ENCODE assay signal across 16 cellular contexts in genomic region chr7:148919859-148920258, GRCh38. TPM values are rescaled to one million over a fixed set of nuclear protein-coding genes. Genes with fewer than 3 reads are reported as not detected.
A peak's percentile ranks its signal among the peaks of the same experiment; 100 is the strongest.
DNase-seq lines count a peak whose midpoint lies in the region; ATAC-seq lines count a peak whose summit lies in the region.
"Had no signal": no experiment of that assay in that cellular context is flagged by ENCODE, and none has a peak within 500 bp of the region (broad histone marks: within the 10 kb centered on the region; RNA-seq: fewer than 3 reads in every experiment).

No MANE protein-coding gene starts in this region.

- ATAC-seq in activated T-cell treated with anti-CD3 and anti-CD28 coated beads, Interleukin-2, amount 50 U/mL, for 72 hours (replicated peaks in 1 of 2): peak; percentile 39 to 48
- peak; percentile 81 for ATAC-seq in GM21717 (IDR thresholded peaks at IDR 0.05; ENCODE audit: unreplicated experiment)
- ATAC-seq in HG03378 (IDR thresholded peaks at IDR 0.05; ENCODE audit: unreplicated experiment): peak; percentile 59
- ATAC-seq in stimulated activated effector memory CD8-positive, alpha-beta T cell treated with anti-CD3 and anti-CD28 coated beads, Interleukin-12 subunit alpha, Interleukin-12 subunit beta, amount 100 ng/mL, for 72 hours: peak; percentile 69
- ATAC-seq: A549, HepG2 had no signal

- no peaks in the 10 kb centered on the region for H3K27me3 Mint-ChIP-seq in activated T-cell treated with anti-CD3 and anti-CD28 coated beads, Interleukin-2, amount 50 U/mL, for 72 hours (ENCODE audit: low read depth)
- H3K27me3 Mint-ChIP-seq: progenitor cell of endocrine pancreas had no signal

- peak overlapping the region; percentile 20 to 65 for H3K4me3 Mint-ChIP-seq in activated T-cell treated with anti-CD3 and anti-CD28 coated beads, Interleukin-2, amount 50 U/mL, for 72 hours
- H3K4me3 Mint-ChIP-seq in stimulated activated effector memory CD8-positive, alpha-beta T cell treated with anti-CD3 and anti-CD28 coated beads, Interleukin-12 subunit alpha, Interleukin-12 subunit beta, amount 100 ng/mL, for 72 hours: no peak overlapping the region

- peaks cover 58% of the 10 kb centered on the region for H3K4me1 Mint-ChIP-seq in activated T-cell treated with anti-CD3 and anti-CD28 coated beads, Interleukin-2, amount 50 U/mL, for 72 hours (ENCODE audit: low read depth)
- H3K4me1 Mint-ChIP-seq in stimulated activated effector memory CD8-positive, alpha-beta T cell treated with anti-CD3 and anti-CD28 coated beads, Interleukin-12 subunit alpha, Interleukin-12 subunit beta, amount 100 ng/mL, for 72 hours: peaks cover 24% of the 10 kb centered on the region

- no peak for DNase-seq in activated T-cell treated with anti-CD3 and anti-CD28 coated beads, Interleukin-2, amount 50 U/mL, for 72 hours
- DNase-seq in activated T-cell treated with anti-CD3 and anti-CD28 coated beads for 4 hours: no peak
- no peak for DNase-seq in stimulated activated effector memory CD8-positive, alpha-beta T cell treated with anti-CD3 and anti-CD28 coated beads, Interleukin-12 subunit alpha, Interleukin-12 subunit beta, amount 100 ng/mL, for 72 hours (ENCODE audit: low spot score in 2 of 2)
- DNase-seq in iPS-NIHi11 (ENCODE audit: low spot score): no peak
- no peak for DNase-seq in SK-N-DZ (ENCODE audit: low spot score)
- DNase-seq in hepatic stellate cell (ENCODE audit: low spot score): no peak
- DNase-seq: activated naive CD4-positive, alpha-beta T cell; colonic mucosa; HCEC 1CT; stimulated activated naive CD4-positive, alpha-beta T cell; upper lobe of left lung had no signal

- H3K36me3 Mint-ChIP-seq in activated T-cell treated with anti-CD3 and anti-CD28 coated beads, Interleukin-2, amount 50 U/mL, for 72 hours (ENCODE audit: insufficient read depth in 2 of 2): no peaks in the 10 kb centered on the region
- H3K36me3 Mint-ChIP-seq in stimulated activated effector memory CD8-positive, alpha-beta T cell treated with anti-CD3 and anti-CD28 coated beads, Interleukin-12 subunit alpha, Interleukin-12 subunit beta, amount 100 ng/mL, for 72 hours: no peaks in the 10 kb centered on the region

- H3K9me3 Mint-ChIP-seq in activated T-cell treated with anti-CD3 and anti-CD28 coated beads, Interleukin-2, amount 50 U/mL, for 72 hours: no peaks in the 10 kb centered on the region
- no peaks in the 10 kb centered on the region for H3K9me3 Mint-ChIP-seq in stimulated activated effector memory CD8-positive, alpha-beta T cell treated with anti-CD3 and anti-CD28 coated beads, Interleukin-12 subunit alpha, Interleukin-12 subunit beta, amount 100 ng/mL, for 72 hours

- no peak overlapping the region for H3K27ac Mint-ChIP-seq in activated T-cell treated with anti-CD3 and anti-CD28 coated beads, Interleukin-2, amount 50 U/mL, for 72 hours
- H3K27ac Mint-ChIP-seq in stimulated activated effector memory CD8-positive, alpha-beta T cell treated with anti-CD3 and anti-CD28 coated beads, Interleukin-12 subunit alpha, Interleukin-12 subunit beta, amount 100 ng/mL, for 72 hours: no peak overlapping the region
- H3K27ac Mint-ChIP-seq: progenitor cell of endocrine pancreas had no signal

RNA-seq across cellular contexts. Expression of gene EZH2, which starts 35.8 kb away (rescaled TPM):
- 100 to 1,000 TPM in 1 of 2 donors, 10 to 100 TPM in 1; 95.9 to 117 TPM for total RNA-seq in activated T-cell treated with anti-CD3 and anti-CD28 coated beads, Interleukin-2, amount 50 U/mL, for 72 hours
- polyA plus RNA-seq in SK-N-DZ (2014; cell fraction: cytosol; rRNA removed): 55.2 and 64.4 TPM in 2 replicates
- polyA plus RNA-seq in SK-N-DZ (2014; cell fraction: nucleus; rRNA removed): 220 and 281 TPM in 2 replicates
